Comparison of ENCODE assay signal across 10 cellular contexts in genomic region chr13:29125934-29126424, GRCh38.
DNase-seq lines count a peak whose midpoint lies in the region; ATAC-seq and TF ChIP-seq lines count a peak whose summit lies in the region.
"Had no signal": no experiment of that assay in that cellular context is flagged by ENCODE, and none has a peak within 500 bp of the region (broad histone marks: within the 10 kb centered on the region; RNA-seq: fewer than 3 reads in every experiment).

No MANE protein-coding gene starts in this region.

- no peak overlapping the region for H2AFZ ChIP-seq in mammary epithelial cell (ENCODE audit: low read depth, low read length)

- H3K9ac ChIP-seq in mammary epithelial cell (ENCODE audit: insufficient read depth, low read length), result no peak overlapping the region

- H3K4me2 ChIP-seq in mammary epithelial cell (ENCODE audit: insufficient read depth, low read depth, low read length), result no peak overlapping the region

- dilution Hi-C loops in mammary epithelial cell (cut with HindIII; ENCODE audit: low sequenced_read_pairs), result no loop called here

- no peak overlapping the region for H3K27ac ChIP-seq in mammary epithelial cell (ENCODE audit: insufficient read depth, low read depth, low read length)
- H3K27ac ChIP-seq: prostate gland had no signal

- no peak overlapping the region for H3K4me3 ChIP-seq in mammary epithelial cell (replicated peaks in 1 of 3; ENCODE audit: insufficient read depth in 1 of 3, low read depth in 2 of 3, low read length in 3 of 3)
- H3K4me3 ChIP-seq: prostate gland had no signal

- ATAC-seq in GM18505 (IDR thresholded peaks at IDR 0.05; ENCODE audit: unreplicated experiment) (peak; percentile 71), GM21367 (IDR thresholded peaks at IDR 0.05; ENCODE audit: unreplicated experiment) (peak; percentile 60), HG03175 (IDR thresholded peaks at IDR 0.05; ENCODE audit: unreplicated experiment) (peak; percentile 59)

- H4K20me1 ChIP-seq in mammary epithelial cell (ENCODE audit: insufficient read depth, low read length), result no peaks in the 10 kb centered on the region

- no peak for TF ChIP-seq POLR2A in GM18505 (IDR thresholded peaks at IDR 0.05; ENCODE audit: borderline replicate concordance, extremely low read depth, insufficient read depth, insufficient read length)

- H3K36me3 Mint-ChIP-seq in activated T-helper 2 cell treated with anti-CD3 and anti-CD28 coated beads, Interferon-gamma antibody, Interleukin-2, Interleukin-4, amounts not matched to agents 10 μg/mL and 5 μg/mL and 100 μg/mL, durations not matched to agents 14 hours and 24 hours and 36 hours (ENCODE audit: low read depth), result no peaks in the 10 kb centered on the region

- H3K4me3 Mint-ChIP-seq in activated T-helper 2 cell treated with anti-CD3 and anti-CD28 coated beads, Interferon-gamma antibody, Interleukin-2, Interleukin-4, amounts not matched to agents 10 μg/mL and 5 μg/mL and 100 μg/mL, durations not matched to agents 14 hours and 24 hours and 36 hours (ENCODE audit: low read depth), result peak overlapping the region; percentile 52

- TF ChIP-seq CTCF in mammary epithelial cell (conservative IDR thresholded peaks at IDR 0.05 in 1 of 2, IDR thresholded peaks at IDR 0.05 in 1 of 2; ENCODE audit: extremely low read depth in 1 of 2, insufficient read depth in 1 of 2, low read depth in 1 of 2, low read length in 2 of 2), result no peak

- WGBS in mammary epithelial cell (ENCODE audit: low coverage, missing lambda C conversion rate), result 36% methylated on average over 5 of the region's 5 CpGs

- intact Hi-C loops in activated T-helper 2 cell treated with anti-CD3 and anti-CD28 coated beads, Interferon-gamma antibody, Interleukin-2, Interleukin-4, amounts not matched to agents 10 μg/mL and 5 μg/mL and 100 μg/mL, durations not matched to agents 14 hours and 24 hours and 36 hours (cut with micrococcal nuclease), result no loop called here
- intact Hi-C loops in mammary epithelial cell (cut with micrococcal nuclease), result no loop called here

- no TSS peak for BruUV-seq in mammary epithelial cell (replicated peaks; lab: Mats Ljungman, UMichigan)

- CTCF ChIA-PET in mammary epithelial cell (lab: Charles Lee; ENCODE audit: low non-redundant PET), result no interaction called here

- no peaks in the 10 kb centered on the region for H3K27me3 ChIP-seq in mammary epithelial cell (ENCODE audit: insufficient read depth, low read length)

- no peaks in the 10 kb centered on the region for H3K27me3 Mint-ChIP-seq in activated T-helper 2 cell treated with anti-CD3 and anti-CD28 coated beads, Interferon-gamma antibody, Interleukin-2, Interleukin-4, amounts not matched to agents 10 μg/mL and 5 μg/mL and 100 μg/mL, durations not matched to agents 14 hours and 24 hours and 36 hours (ENCODE audit: low read depth)

- no peaks in the 10 kb centered on the region for H3K9me3 Mint-ChIP-seq in activated T-helper 2 cell treated with anti-CD3 and anti-CD28 coated beads, Interferon-gamma antibody, Interleukin-2, Interleukin-4, amounts not matched to agents 10 μg/mL and 5 μg/mL and 100 μg/mL, durations not matched to agents 14 hours and 24 hours and 36 hours

- no peak for DNase-seq in activated T-helper 2 cell treated with anti-CD3 and anti-CD28 coated beads, Interferon-gamma antibody, Interleukin-2, Interleukin-4, amounts not matched to agents 10 μg/mL and 5 μg/mL and 100 μg/mL, durations not matched to agents 14 hours and 24 hours and 36 hours (ENCODE audit: low spot score)
- DNase-seq in amygdala (lab: John Stamatoyannopoulos, UW) (no peak), NCI-H82 (lab: John Stamatoyannopoulos, UW) (no peak), mammary epithelial cell (no peak)
- DNase-seq in activated effector memory CD4-positive, alpha-beta T cell treated with anti-CD3 and anti-CD28 coated beads, Interleukin-2, amount 50 U/mL, for 16 hours, result no peak
- DNase-seq: caudate nucleus had no signal

- no peaks in the 10 kb centered on the region for H3K79me2 ChIP-seq in mammary epithelial cell (ENCODE audit: insufficient read depth, low read length)

- no peaks in the 10 kb centered on the region for H3K36me3 ChIP-seq in mammary epithelial cell (ENCODE audit: insufficient read depth, low read length)
- H3K36me3 ChIP-seq: prostate gland had no signal

- peaks cover 10% of the 10 kb centered on the region for H3K4me1 Mint-ChIP-seq in activated T-helper 2 cell treated with anti-CD3 and anti-CD28 coated beads, Interferon-gamma antibody, Interleukin-2, Interleukin-4, amounts not matched to agents 10 μg/mL and 5 μg/mL and 100 μg/mL, durations not matched to agents 14 hours and 24 hours and 36 hours (ENCODE audit: low read depth)

- in situ Hi-C loops in mammary epithelial cell (cut with MboI; ENCODE audit: low sequenced_read_pairs in 2 of 2), result no loop called here

- H3K27ac Mint-ChIP-seq in activated T-helper 2 cell treated with anti-CD3 and anti-CD28 coated beads, Interferon-gamma antibody, Interleukin-2, Interleukin-4, amounts not matched to agents 10 μg/mL and 5 μg/mL and 100 μg/mL, durations not matched to agents 14 hours and 24 hours and 36 hours, result peak overlapping the region; percentile 71

- H3K9me3 ChIP-seq in mammary epithelial cell (replicated peaks; ENCODE audit: insufficient read depth, low read length), result peaks cover 26% of the 10 kb centered on the region
- H3K9me3 ChIP-seq: prostate gland had no signal

- no peaks in the 10 kb centered on the region for H3K4me1 ChIP-seq in mammary epithelial cell (ENCODE audit: insufficient read depth, low read length)
- H3K4me1 ChIP-seq: prostate gland had no signal
